Comparison of ENCODE assay signal across 8 cellular contexts in genomic region chr3:16511561-16512434, GRCh38. TPM values are rescaled to one million over a fixed set of nuclear protein-coding genes. Genes with fewer than 3 reads are reported as not detected.
DNase-seq lines count a peak whose midpoint lies in the region; ATAC-seq, FAIRE-seq and TF ChIP-seq lines count a peak whose summit lies in the region.

No MANE protein-coding gene starts in this region.

- H3K27ac Mint-ChIP-seq in T-cell: peak overlapping the region; percentile 89 to 94

- H3K9ac ChIP-seq in liver (ENCODE audit: low read depth in 1 of 2, low read length in 2 of 2) (peak overlapping the region; percentile 30 to 84), HepG2 (ENCODE audit: insufficient read depth, low read depth, low read length) (no peak overlapping the region)

- TF ChIP-seq RAD21 in liver (IDR thresholded peaks at IDR 0.05): no peak
- TF ChIP-seq RAD21 in HepG2 (CRISPR knock-in tag; IDR thresholded peaks at IDR 0.05): no peak

- H3K36me3 ChIP-seq in liver (ENCODE audit: control insufficient read depth in 4 of 4, insufficient read depth in 3 of 4, low read depth in 1 of 4, low read length in 3 of 4): no peaks in the 10 kb centered on the region
- no peaks in the 10 kb centered on the region for H3K36me3 ChIP-seq in HepG2 (replicated peaks in 1 of 2; ENCODE audit: control insufficient read depth in 1 of 2, insufficient read depth in 2 of 2, low read length in 2 of 2)
- no peaks in the 10 kb centered on the region for H3K36me3 ChIP-seq in ascending aorta
- no peaks in the 10 kb centered on the region for H3K36me3 ChIP-seq in kidney epithelial cell (ENCODE audit: control insufficient read depth, insufficient read depth, low read length)

- 14% methylated on average over 11 of the region's 11 CpGs for WGBS in liver
- 41% methylated on average over 8 of the region's 11 CpGs for WGBS in HepG2 (ENCODE audit: low lambda C conversion rate)

- no TSS peak for BruUV-seq in HepG2 (replicated peaks; lab: Mats Ljungman, UMichigan)

- H3K27ac ChIP-seq in liver (ENCODE audit: low read depth in 1 of 2, low read length in 2 of 2) (peak overlapping the region; percentile 88 to 94), HepG2 (ENCODE audit: extremely low read length, insufficient read depth, low read length) (no peak overlapping the region), ascending aorta (peak overlapping the region; percentile 85 to 87)

- H3K4me1 Mint-ChIP-seq in T-cell: peaks cover 76 to 83% (median 83%) of the 10 kb centered on the region in 3 donors

- DNase-seq in HepG2 (ENCODE audit: low spot score): no peak
- peak; percentile 39 to 93 (median 84) for DNase-seq in T-cell
- peak; percentile 57 to 91 for DNase-seq in ascending aorta (ENCODE audit: low spot score in 2 of 2)
- DNase-seq in kidney epithelial cell (ENCODE audit: low read depth): no peak
- peak; percentile 68 to 70 for DNase-seq in stimulated activated CD4-positive, alpha-beta T cell treated with anti-CD3 and anti-CD28 coated beads, Interleukin-2, amount 100 ng/mL, for 48 hours
- no peak for DNase-seq in SK-N-DZ (ENCODE audit: low spot score)

- H3K4me1 ChIP-seq in liver (ENCODE audit: control insufficient read depth in 4 of 4, insufficient read depth in 4 of 4, low read length in 3 of 4) (peaks cover 5 to 58% (median 40%) of the 10 kb centered on the region in 4 donors), HepG2 (ENCODE audit: insufficient read depth, low read length) (0 out of 2 replicates have a peak, but pooled peaks cover 7% of the 10 kb centered on the region), ascending aorta (peaks cover 0 to 34% of the 10 kb centered on the region in 2 donors)

- POLR2A ChIA-PET in HepG2 (lab: Yijun Ruan, JAX) (no interaction called here), T-cell (lab: Charles Lee) (interaction anchor here (0.6 to 1.6 kb wide), 20 partner anchors 14 to 905 kb away, joined by 3 to 18 read pairs (median 4); partner anchors contain the start of genes DPH3 (in 1 of the 2) and OXNAD1 (in 1 of the 2))

- no peak overlapping the region for H2AFZ ChIP-seq in HepG2 (ENCODE audit: low read length)

- H3K9me3 ChIP-seq in liver (ENCODE audit: control insufficient read depth in 4 of 4, low read length in 3 of 4): no peaks in the 10 kb centered on the region
- H3K9me3 ChIP-seq in HepG2 (ENCODE audit: low read length): no peaks in the 10 kb centered on the region
- no peaks in the 10 kb centered on the region for H3K9me3 ChIP-seq in ascending aorta

- FAIRE-seq in HepG2 (lab: Jason Lieb, UNC): no peak

- peak overlapping the region; percentile 97 to 98 (median 97) for H3K4me3 Mint-ChIP-seq in T-cell

- no peaks in the 10 kb centered on the region for H3K27me3 Mint-ChIP-seq in T-cell

- TF ChIP-seq CTCF in liver (IDR thresholded peaks at IDR 0.05; ENCODE audit: low read depth, low read length, missing input control) (no peak), HepG2 (CRISPR knock-in tag; IDR thresholded peaks at IDR 0.05) (no peak), ascending aorta (IDR thresholded peaks at IDR 0.05) (no peak), kidney epithelial cell (IDR thresholded peaks at IDR 0.05; ENCODE audit: insufficient read depth, low read length, poor library complexity, severe bottlenecking) (no peak)

- intact Hi-C loops in HepG2 (cut with micrococcal nuclease; ENCODE audit: unreplicated experiment): no loop called here
- intact Hi-C loops in ascending aorta (cut with DNase I): loop anchor here (2.0 to 5.0 kb wide), 3 partner anchors 44 to 139 kb away; no protein-coding TSS in a partner anchor

- H3K9me3 Mint-ChIP-seq in T-cell: no peaks in the 10 kb centered on the region

- peaks cover 5% of the 10 kb centered on the region for H3K36me3 Mint-ChIP-seq in T-cell

- ATAC-seq in HepG2 (no peak; the same call in 2 of the 3 replicates), HG03066 (IDR thresholded peaks at IDR 0.05; ENCODE audit: low read depth, unreplicated experiment) (peak; percentile 47), T-cell (replicated peaks in 1 of 4) (peak; percentile 68 to 88 (median 70))

- H3K27me3 ChIP-seq in liver (ENCODE audit: control insufficient read depth in 4 of 4, insufficient read depth in 4 of 4, low read length in 3 of 4) (no peaks in the 10 kb centered on the region), HepG2 (ENCODE audit: control insufficient read depth in 1 of 2, insufficient read depth in 2 of 2, low read length in 2 of 2) (peaks cover 6 to 59% of the 10 kb centered on the region in 2 experiments), ascending aorta (no peaks in the 10 kb centered on the region), kidney epithelial cell (ENCODE audit: control insufficient read depth, insufficient read depth, low read length) (no peaks in the 10 kb centered on the region)

- H4K20me1 ChIP-seq in HepG2 (ENCODE audit: insufficient read depth, low read length): no peaks in the 10 kb centered on the region

- no peaks in the 10 kb centered on the region for H3K79me2 ChIP-seq in HepG2 (ENCODE audit: insufficient read depth, low read length)

- H3K4me3 ChIP-seq in liver (ENCODE audit: low read depth in 1 of 3, low read length in 3 of 3) (peak overlapping the region in 2 of 3 donors; percentile 70 to 80), HepG2 (replicated peaks in 1 of 3; ENCODE audit: insufficient read depth in 1 of 3, low read depth in 2 of 3, low read length in 3 of 3) (no peak overlapping the region), ascending aorta (peak overlapping the region; percentile 81 to 95), kidney epithelial cell (ENCODE audit: low read depth, low read length) (peak overlapping the region; percentile 74)

- CTCF ChIA-PET in HepG2 (lab: Yijun Ruan, JAX; ENCODE audit: low intra/inter-chr PET ratio, low total read pairs) (no interaction called here), T-cell (lab: Charles Lee) (interaction anchor here (0.6 to 1.3 kb wide), 10 partner anchors 15 to 621 kb away, joined by 3 to 8 read pairs (median 3); no protein-coding TSS in a partner anchor)

- no peak overlapping the region for H3K4me2 ChIP-seq in HepG2 (ENCODE audit: low read depth, low read length)

- no peak for TF ChIP-seq POLR2A in HepG2 (IDR thresholded peaks at IDR 0.05; ENCODE audit: insufficient read depth in 1 of 2, low read depth in 2 of 2, low read length in 2 of 2)

- in situ Hi-C loops in HepG2 (cut with HindIII; ENCODE audit: extremely low pct_ligation_motif_present, low pct_unique_long_range_greater_than_20kb): loop anchor here (10.0 kb wide), 1 partner anchor 217 kb away; no protein-coding TSS in a partner anchor

- TF ChIP-seq EP300 in HepG2 (IDR thresholded peaks at IDR 0.05; ENCODE audit: low read depth in 2 of 2, low read length in 2 of 2) (no peak), HepG2 (CRISPR knock-in tag; IDR thresholded peaks at IDR 0.05; ENCODE audit: borderline replicate concordance) (no peak)

TF ChIP-seq in liver, 16 proteins besides CTCF, POLR2A, EP300 and RAD21 (continues in another document):
- TF ChIP-seq SP1 (IDR thresholded peaks at IDR 0.05) (peak; percentile 52), NR2F2 (IDR thresholded peaks at IDR 0.05) (peak; percentile 96), JUND (IDR thresholded peaks at IDR 0.05) (peak in 1 of 2 donors; percentile 11), FOXA2 (IDR thresholded peaks at IDR 0.05) (no peak)
- TF ChIP-seq, protein P1, sequence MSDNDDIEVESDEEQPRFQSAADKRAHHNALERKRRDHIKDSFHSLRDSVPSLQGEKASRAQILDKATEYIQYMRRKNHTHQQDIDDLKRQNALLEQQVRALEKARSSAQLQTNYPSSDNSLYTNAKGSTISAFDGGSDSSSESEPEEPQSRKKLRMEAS (IDR thresholded peaks at IDR 0.05): no peak

TF ChIP-seq in HepG2, 621 proteins besides CTCF, POLR2A, EP300 and RAD21 (continues in another document):
- TF ChIP-seq CHD2 (IDR thresholded peaks at IDR 0.05; ENCODE audit: low read depth, low read length) (no peak), ZNF709 (CRISPR knock-in tag; IDR thresholded peaks at IDR 0.05) (no peak)
- TF ChIP-seq, protein P2, sequence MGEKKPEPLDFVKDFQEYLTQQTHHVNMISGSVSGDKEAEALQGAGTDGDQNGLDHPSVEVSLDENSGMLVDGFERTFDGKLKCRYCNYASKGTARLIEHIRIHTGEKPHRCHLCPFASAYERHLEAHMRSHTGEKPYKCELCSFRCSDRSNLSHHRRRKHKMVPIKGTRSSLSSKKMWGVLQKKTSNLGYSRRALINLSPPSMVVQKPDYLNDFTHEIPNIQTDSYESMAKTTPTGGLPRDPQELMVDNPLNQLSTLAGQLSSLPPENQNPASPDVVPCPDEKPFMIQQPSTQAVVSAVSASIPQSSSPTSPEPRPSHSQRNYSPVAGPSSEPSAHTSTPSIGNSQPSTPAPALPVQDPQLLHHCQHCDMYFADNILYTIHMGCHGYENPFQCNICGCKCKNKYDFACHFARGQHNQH (CRISPR knock-in tag; IDR thresholded peaks at IDR 0.05): no peak

RNA-seq across cellular contexts. Expression of gene RFTN1, which starts 1.7 kb away (rescaled TPM):
- total RNA-seq in liver (10 to 100 TPM in 1 of 2 donors, 1 to 10 TPM in 1; 4.4 to 20.4 TPM), HepG2 (2016; rRNA removed; fragmentation: Illumina TruSeq; extraction: Trizol) (not detected in 2 replicates), T-cell (10 to 100 TPM; 55.5 to 73.4 (median 70.7) TPM), ascending aorta (72.6 TPM), kidney epithelial cell (50.7 and 58.3 TPM in 2 replicates)
- polyA plus RNA-seq in liver (10 to 100 TPM; 11.8 to 12.1 TPM), HepG2 (2011; rRNA removed) (0.24 TPM in 1 of 2 replicates, not detected in the other)
- 0.40 TPM in 1 of 2 replicates, not detected in the other for total RNA-seq in HepG2 (2016; cell fraction: cytosol; rRNA removed; fragmentation: Illumina TruSeq; extraction: Trizol; ENCODE audit: low read depth)
- total RNA-seq in HepG2 (2016; cell fraction: insoluble cytoplasmic fraction; rRNA removed; fragmentation: Illumina TruSeq; extraction: Trizol): not detected in 2 replicates
- not detected in 2 replicates for total RNA-seq in HepG2 (2016; cell fraction: membrane; rRNA removed; fragmentation: Illumina TruSeq; extraction: Trizol)
- not detected in 2 replicates for total RNA-seq in HepG2 (2016; cell fraction: nucleus; rRNA removed; fragmentation: Illumina TruSeq; extraction: Trizol)
- polyA plus RNA-seq in HepG2 (2011; cell fraction: cytosol; rRNA removed): 0.08 and 0.22 TPM in 2 replicates
- 0.23 and 0.29 TPM in 2 replicates for polyA plus RNA-seq in HepG2 (2011; cell fraction: nucleus; rRNA removed)
- 0.30 and 0.35 TPM in 2 replicates for polyA plus RNA-seq in HepG2 (2012)
- not detected in 2 replicates for polyA plus RNA-seq in HepG2 (2016; cell fraction: cytosol; fragmentation: Illumina TruSeq; extraction: Trizol; ENCODE audit: low read depth)
- not detected in 2 replicates for polyA plus RNA-seq in HepG2 (2016; cell fraction: insoluble cytoplasmic fraction; fragmentation: Illumina TruSeq; extraction: Trizol; ENCODE audit: low read depth)
- polyA plus RNA-seq in HepG2 (2016; cell fraction: membrane; fragmentation: Illumina TruSeq; extraction: Trizol; ENCODE audit: low read depth): not detected in 2 replicates
- polyA plus RNA-seq in HepG2 (2016; cell fraction: nucleus; fragmentation: Illumina TruSeq; extraction: Trizol; ENCODE audit: insufficient read depth, low read depth): not detected in 2 replicates
- 0.12 TPM in 1 of 2 replicates, not detected in the other for polyA minus RNA-seq in HepG2 (2011; rRNA and poly(A)+ RNA removed; ENCODE audit: low replicate concordance)
- polyA minus RNA-seq in HepG2 (2011; cell fraction: cytosol; rRNA and poly(A)+ RNA removed): not detected in 2 replicates
- polyA minus RNA-seq in HepG2 (2011; cell fraction: nucleus; rRNA and poly(A)+ RNA removed): not detected in 2 replicates
- 9.9 and 10.3 TPM in 2 replicates for polyA plus RNA-seq in SK-N-DZ (2014; cell fraction: cytosol; rRNA removed)
- polyA plus RNA-seq in SK-N-DZ (2014; cell fraction: nucleus; rRNA removed): 6.0 and 7.1 TPM in 2 replicates

Comparison
In these comparisons a context has a peak if more than half of its experiments do, and no peak if none do; other contexts are left out.
1. H3K4me3 ChIP-seq: peak in liver (2 of 3), ascending aorta (2 of 2) and kidney epithelial cell (single experiment); none in HepG2 (0 of 3).
2. DNase-seq: peak in T-cell (34 of 34), ascending aorta (2 of 2) and stimulated activated CD4-positive, alpha-beta T cell treated with anti-CD3 and anti-CD28 coated beads, Interleukin-2, amount 100 ng/mL, for 48 hours (2 of 2); none in HepG2 (single experiment), kidney epithelial cell (single experiment) and SK-N-DZ (single experiment).